Comparison of ENCODE assay signal across 8 cellular contexts in genomic region chr17:28576758-28577465, GRCh38. TPM values are rescaled to one million over a fixed set of nuclear protein-coding genes. Genes with fewer than 3 reads are reported as not detected.
DNase-seq lines count a peak whose midpoint lies in the region; ATAC-seq lines count a peak whose summit lies in the region.

Gene ALDOC, minus strand, starts transcription at chr17:28576895. Its CDS starts 1,363 bp downstream, at chr17:28575532.

- H3K36me3 Mint-ChIP-seq in activated CD4-positive, alpha-beta T cell treated with anti-CD3 and anti-CD28 coated beads for 36 hours (ENCODE audit: low read depth) = peaks cover 61% of the 10 kb centered on the region

- no peaks in the 10 kb centered on the region for H3K27me3 ChIP-seq in layer of hippocampus (ENCODE audit: control insufficient read depth, insufficient read depth, low read length)

- H3K27ac ChIP-seq in layer of hippocampus (ENCODE audit: low read depth, low read length) = peak within 1 kb of the TSS; percentile 85

- H3K4me1 Mint-ChIP-seq in activated CD4-positive, alpha-beta T cell treated with anti-CD3 and anti-CD28 coated beads for 36 hours = peaks cover 43% of the 10 kb centered on the region

- peak within 1 kb of the TSS; percentile 82 for H3K27ac Mint-ChIP-seq in activated CD4-positive, alpha-beta T cell treated with anti-CD3 and anti-CD28 coated beads for 36 hours

- no peaks in the 10 kb centered on the region for H3K9me3 Mint-ChIP-seq in activated CD4-positive, alpha-beta T cell treated with anti-CD3 and anti-CD28 coated beads for 36 hours (ENCODE audit: low read depth)

- peak; percentile 74 for ATAC-seq in HG03095 (IDR thresholded peaks at IDR 0.05; ENCODE audit: unreplicated experiment)
- peak; percentile 92 for ATAC-seq in activated CD4-positive, alpha-beta T cell treated with anti-CD3 and anti-CD28 coated beads for 36 hours

- CTCF ChIA-PET in activated CD4-positive, alpha-beta T cell treated with anti-CD3 and anti-CD28 coated beads for 36 hours (lab: Charles Lee) = interaction anchor here (0.6 to 3.2 kb wide), 12 partner anchors 9 to 241 kb away, joined by 3 to 15 read pairs (median 4); partner anchors contain the start of genes IFT20, RPL23A, SDF2 and SUPT6H

- no peaks in the 10 kb centered on the region for H3K27me3 Mint-ChIP-seq in activated CD4-positive, alpha-beta T cell treated with anti-CD3 and anti-CD28 coated beads for 36 hours

- H3K4me3 Mint-ChIP-seq in activated CD4-positive, alpha-beta T cell treated with anti-CD3 and anti-CD28 coated beads for 36 hours = peak within 1 kb of the TSS; percentile 87

- POLR2A ChIA-PET in activated CD4-positive, alpha-beta T cell treated with anti-CD3 and anti-CD28 coated beads for 36 hours (lab: Charles Lee) = interaction anchor here (0.6 to 3.4 kb wide), 5 partner anchors 13 to 58 kb away, joined by 3 to 14 read pairs (median 3); no protein-coding TSS in a partner anchor

- DNase-seq in SKM-1 treated with dmso at 0.1 percent for 144 hours (lab: John Stamatoyannopoulos, UW; ENCODE audit: unreplicated experiment) (peak; percentile 73), SKM-1 (lab: John Stamatoyannopoulos, UW; ENCODE audit: unreplicated experiment) (no peak), NCI-H345 (lab: John Stamatoyannopoulos, UW) (peak; percentile 98), cerebellum (ENCODE audit: low spot score) (peak; percentile 100)
- DNase-seq in activated CD4-positive, alpha-beta T cell treated with anti-CD3 and anti-CD28 coated beads for 36 hours = peak; percentile 99
- peak; percentile 97 to 100 for DNase-seq in stimulated activated CD4-positive, alpha-beta T cell treated with anti-CD3 and anti-CD28 coated beads, Interleukin-1b, Interleukin-23, amount 100 ng/mL, for 4 hours (ENCODE audit: low read depth in 2 of 2)

- intact Hi-C loops in activated CD4-positive, alpha-beta T cell treated with anti-CD3 and anti-CD28 coated beads for 36 hours (cut with DNase I, micrococcal nuclease) = loop anchor here (1.0 to 5.0 kb wide), 3 partner anchors 22 to 85 kb away; partner anchors contain the start of genes SPAG5 (in 2 of the 2), SDF2 (in 1 of the 2), SUPT6H (in 1 of the 2) and UNC119 (in 1 of the 2)

RNA-seq across cellular contexts. Expression of gene ALDOC, which starts in this region (rescaled TPM):
- 100 to 1,000 TPM; 131 to 133 TPM for total RNA-seq in activated CD4-positive, alpha-beta T cell treated with anti-CD3 and anti-CD28 coated beads for 36 hours
- 87.4 TPM for total RNA-seq in cerebellum
